8 cellular contexts compared by ENCODE assay signal in genomic region chr5:150789943-150790611, GRCh38. TPM values are rescaled to one million over a fixed set of nuclear protein-coding genes. Genes with fewer than 3 reads are reported as not detected.
A peak's percentile ranks its signal among the peaks of the same experiment; 100 is the strongest.
DNase-seq lines count a peak whose midpoint lies in the region; ATAC-seq and TF ChIP-seq lines count a peak whose summit lies in the region.

No MANE protein-coding gene starts in this region.

- H3K4me3 Mint-ChIP-seq in activated naive CD4-positive, alpha-beta T cell treated with anti-CD3 and anti-CD28 coated beads for 36 hours: peak overlapping the region; percentile 64

- intact Hi-C loops in activated naive CD4-positive, alpha-beta T cell treated with anti-CD3 and anti-CD28 coated beads for 36 hours (cut with micrococcal nuclease): loop anchor here (1.0 to 10.0 kb wide), 9 partner anchors 7 to 1985 kb away; partner anchors contain the start of genes IRGM and RBM22

- DNase-seq in SIG-M5 (lab: John Stamatoyannopoulos, UW) (peak; percentile 91), right atrium auricular region (ENCODE audit: low spot score) (peak; percentile 76), NCI-H1694 (lab: John Stamatoyannopoulos, UW) (no peak), cerebellum (ENCODE audit: low spot score) (no peak)
- peak; percentile 92 for DNase-seq in activated naive CD4-positive, alpha-beta T cell treated with anti-CD3 and anti-CD28 coated beads for 36 hours
- peak; percentile 67 to 70 for DNase-seq in stimulated activated CD4-positive, alpha-beta T cell treated with anti-CD3 and anti-CD28 coated beads, Interleukin-15, amount 100 ng/mL, for 48 hours (ENCODE audit: low read depth in 2 of 2)

- H3K4me3 ChIP-seq in right atrium auricular region: no peak overlapping the region

- H3K4me1 ChIP-seq in right atrium auricular region: peaks cover 0 to 25% of the 10 kb centered on the region in 2 donors

- no peaks in the 10 kb centered on the region for H3K9me3 ChIP-seq in right atrium auricular region

- no peaks in the 10 kb centered on the region for H3K27me3 Mint-ChIP-seq in activated naive CD4-positive, alpha-beta T cell treated with anti-CD3 and anti-CD28 coated beads for 36 hours (ENCODE audit: low read depth)

- peaks cover 65% of the 10 kb centered on the region for H3K4me1 Mint-ChIP-seq in activated naive CD4-positive, alpha-beta T cell treated with anti-CD3 and anti-CD28 coated beads for 36 hours (ENCODE audit: low read depth)

- H3K9me3 Mint-ChIP-seq in activated naive CD4-positive, alpha-beta T cell treated with anti-CD3 and anti-CD28 coated beads for 36 hours: peaks cover 5% of the 10 kb centered on the region

- peak overlapping the region; percentile 97 for H3K27ac Mint-ChIP-seq in activated naive CD4-positive, alpha-beta T cell treated with anti-CD3 and anti-CD28 coated beads for 36 hours

- no peak for TF ChIP-seq CTCF in right atrium auricular region (IDR thresholded peaks at IDR 0.05)

- H3K27ac ChIP-seq in right atrium auricular region: peak overlapping the region; percentile 29 to 45

- CTCF ChIA-PET in activated naive CD4-positive, alpha-beta T cell treated with anti-CD3 and anti-CD28 coated beads for 36 hours (lab: Charles Lee): interaction anchor here (1.2 to 3.3 kb wide), 6 partner anchors 8 to 89 kb away, joined by 4 to 25 read pairs (median 11); partner anchors contain the start of genes IRGM, RBM22 and SMIM3

- peaks cover 23% of the 10 kb centered on the region for H3K36me3 Mint-ChIP-seq in activated naive CD4-positive, alpha-beta T cell treated with anti-CD3 and anti-CD28 coated beads for 36 hours (ENCODE audit: low read depth)

- H3K36me3 ChIP-seq in right atrium auricular region: no peaks in the 10 kb centered on the region

- H3K27me3 ChIP-seq in right atrium auricular region: no peaks in the 10 kb centered on the region

- ATAC-seq in GM18907 (IDR thresholded peaks at IDR 0.05; ENCODE audit: unreplicated experiment) (peak; percentile 96), HG03045 (IDR thresholded peaks at IDR 0.05; ENCODE audit: unreplicated experiment) (peak; percentile 92)

RNA-seq across cellular contexts. Expression of gene SMIM3, which starts 11.5 kb away (rescaled TPM):
- 10 to 100 TPM; 32.9 to 37.4 TPM for total RNA-seq in activated naive CD4-positive, alpha-beta T cell treated with anti-CD3 and anti-CD28 coated beads for 36 hours
- total RNA-seq in right atrium auricular region: 10 to 100 TPM; 24.6 to 48.1 TPM
- total RNA-seq in cerebellum: 3.3 TPM

RNA-seq across cellular contexts. Expression of gene DCTN4, which starts 31.3 kb away (rescaled TPM):
- total RNA-seq in activated naive CD4-positive, alpha-beta T cell treated with anti-CD3 and anti-CD28 coated beads for 36 hours: 10 to 100 TPM; 41.0 to 47.7 TPM
- total RNA-seq in right atrium auricular region (10 to 100 TPM; 34.6 to 40.0 TPM), cerebellum (102 TPM)

RNA-seq across cellular contexts. Expression of gene IRGM, which starts 56.2 kb away (rescaled TPM):
- total RNA-seq in activated naive CD4-positive, alpha-beta T cell treated with anti-CD3 and anti-CD28 coated beads for 36 hours: 1 to 10 TPM; 1.7 to 2.6 TPM
- total RNA-seq in right atrium auricular region (not detected), cerebellum (0.45 TPM)

Comparison
In these comparisons a context has a peak if more than half of its experiments do, and no peak if none do; other contexts are left out.
1. DNase-seq: peak in SIG-M5 (single experiment), activated naive CD4-positive, alpha-beta T cell treated with anti-CD3 and anti-CD28 coated beads for 36 hours (single experiment), right atrium auricular region (single experiment) and stimulated activated CD4-positive, alpha-beta T cell treated with anti-CD3 and anti-CD28 coated beads, Interleukin-15, amount 100 ng/mL, for 48 hours (2 of 2); none in NCI-H1694 (single experiment) and cerebellum (single experiment).